ENCODE assay signal across 29 cellular contexts in genomic region chr13:34174671-34175145, GRCh38.
A peak's percentile ranks its signal among the peaks of the same experiment; 100 is the strongest.
DNase-seq lines count a peak whose midpoint lies in the region; ATAC-seq and TF ChIP-seq lines count a peak whose summit lies in the region.
"Had no signal": no experiment of that assay in that cellular context is flagged by ENCODE, and none has a peak within 500 bp of the region (broad histone marks: within the 10 kb centered on the region; RNA-seq: fewer than 3 reads in every experiment).

No MANE protein-coding gene starts in this region.

- H3K4me3 ChIP-seq in adipocyte (ENCODE audit: low read length) (no peak overlapping the region), fibroblast of pulmonary artery (replicated peaks; ENCODE audit: low read depth, low read length) (no peak overlapping the region)
- H3K4me3 ChIP-seq: GM12878, HAP-1, heart left ventricle, left ventricle myocardium inferior, sigmoid colon, stomach had no signal

- ATAC-seq in GM18907 (IDR thresholded peaks at IDR 0.05; ENCODE audit: unreplicated experiment) = no peak
- ATAC-seq: GM12878, heart left ventricle, Panc1, T-helper 17 cell had no signal

- H3K27me3 ChIP-seq in adipocyte (replicated peaks; ENCODE audit: control insufficient read depth, insufficient read depth, low read length) = no peaks in the 10 kb centered on the region
- H3K27me3 ChIP-seq: heart left ventricle, sigmoid colon, stomach had no signal

- no peaks in the 10 kb centered on the region for H3K9me3 ChIP-seq in adipocyte (ENCODE audit: control insufficient read depth, low read length)
- H3K9me3 ChIP-seq: HAP-1, heart left ventricle, left ventricle myocardium inferior, sigmoid colon, stomach had no signal

- DNase-seq in EL (peak; percentile 57), adipocyte (ENCODE audit: low read depth) (peak; percentile 65), fibroblast of pulmonary artery (ENCODE audit: low read depth) (peak; percentile 53), LoVo (ENCODE audit: low spot score) (no peak), DMS53 treated with DMSO at 0.1 percent for 48 hours (lab: John Stamatoyannopoulos, UW; ENCODE audit: unreplicated experiment) (no peak)
- DNase-seq in activated T-cell treated with anti-CD3 and anti-CD28 coated beads, Interleukin-2, amount 50 U/mL, for 1 hour = no peak
- DNase-seq: activated CD4-positive, alpha-beta memory T cell treated with anti-CD3 and anti-CD28 coated beads, Interleukin-2, amount 10 ng/mL, durations not matched to agents 7 days and 5 days; activated CD8-positive, alpha-beta memory T cell treated with anti-CD3 and anti-CD28 coated beads, Interleukin-2, amount 50 U/mL, for 4 hours; activated naive CD4-positive, alpha-beta T cell treated with Interleukin-2 at 50 U/mL for 16 hours; amygdala; CD4-positive, alpha-beta T cell; DND-41; foreskin melanocyte; heart left ventricle; left ventricle myocardium inferior; mesendoderm; NCI-H1436; NCI-H2107; NCI-H446; NCI-H748 treated with DMSO at 0.1 percent for 48 hours; Right ventricle myocardium superior; sigmoid colon; stimulated activated CD4-positive, alpha-beta T cell treated with anti-CD3 and anti-CD28 coated beads, Interleukin-4, amount 100 ng/mL, for 1 hour; stomach; T-helper 17 cell had no signal

- H3K4me1 ChIP-seq in adipocyte (ENCODE audit: control insufficient read depth, insufficient read depth, low read length) = peaks cover 52% of the 10 kb centered on the region
- H3K4me1 ChIP-seq: heart left ventricle, stomach had no signal

- TF ChIP-seq CTCF in fibroblast of pulmonary artery (IDR thresholded peaks at IDR 0.05; ENCODE audit: low read length, missing control alignments) = no peak

- no peaks in the 10 kb centered on the region for H3K36me3 ChIP-seq in adipocyte (ENCODE audit: control insufficient read depth, insufficient read depth, low read length, severe bottlenecking)
- H3K36me3 ChIP-seq: HAP-1, heart left ventricle, left ventricle myocardium inferior, sigmoid colon, stomach had no signal

- H3K9ac ChIP-seq in adipocyte (ENCODE audit: low read length) = peak overlapping the region; percentile 84

Comparison
In these comparisons a context has a peak if more than half of its experiments do, and no peak if none do; other contexts are left out.
1. DNase-seq: peak in EL (single experiment), adipocyte (single experiment) and fibroblast of pulmonary artery (single experiment); none in LoVo (single experiment), activated T-cell treated with anti-CD3 and anti-CD28 coated beads, Interleukin-2, amount 50 U/mL, for 1 hour (single experiment) and DMS53 treated with DMSO at 0.1 percent for 48 hours (single experiment).